14 cellular contexts compared by ENCODE assay signal in the genomic region with DNA sequence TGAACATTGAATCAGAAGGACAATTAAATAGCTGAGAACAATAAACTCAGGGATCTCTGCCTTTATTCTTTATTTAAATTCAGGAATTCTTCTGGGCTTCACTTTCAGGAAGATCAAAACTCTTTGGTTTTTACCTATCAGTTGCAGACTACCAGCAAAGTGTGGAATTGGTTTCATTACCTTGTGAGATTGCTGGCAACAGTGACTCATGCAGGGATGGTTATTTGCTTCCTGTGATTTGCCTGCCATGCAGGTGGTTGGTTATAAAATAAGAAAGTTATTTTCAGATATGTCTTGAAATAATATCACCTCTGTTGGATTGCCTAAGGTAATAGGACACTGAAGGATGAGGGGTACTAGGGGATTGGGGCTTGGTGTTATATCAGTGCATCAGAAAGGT.
DNase-seq lines count a peak whose midpoint lies in the region; ATAC-seq and TF ChIP-seq lines count a peak whose summit lies in the region.
"Had no signal": no experiment of that assay in that cellular context is flagged by ENCODE, and none has a peak within 500 bp of the region (broad histone marks: within the 10 kb centered on the region; RNA-seq: fewer than 3 reads in every experiment).

No MANE protein-coding gene starts in this region.

- H3K36me3 ChIP-seq in left lung = no peaks in the 10 kb centered on the region
- H3K36me3 ChIP-seq: BLaER1 had no signal

- no peak for ATAC-seq in left lung
- ATAC-seq: A549 had no signal

- DNase-seq in DMS53 (lab: John Stamatoyannopoulos, UW) = peak; percentile 27
- no peak for DNase-seq in DMS53 treated with DMSO at 0.1 percent for 48 hours (lab: John Stamatoyannopoulos, UW; ENCODE audit: unreplicated experiment)
- peak; percentile 30 for DNase-seq in NCI-H226
- peak; percentile 51 for DNase-seq in epithelial cell of esophagus (ENCODE audit: low read depth)
- peak; percentile 3 for DNase-seq in kidney glomerular epithelial cell (lab: John Stamatoyannopoulos, UW)
- DNase-seq in activated CD4-positive, alpha-beta T cell treated with anti-CD3 and anti-CD28 coated beads, Interleukin-2, amount 50 U/mL, for 48 hours = no peak
- no peak for DNase-seq in left lung
- DNase-seq in Ammon's horn (ENCODE audit: low spot score) = no peak
- DNase-seq: AML-193; CD4-positive, alpha-beta memory T cell; GF-D8 had no signal

- no peaks in the 10 kb centered on the region for H3K4me1 ChIP-seq in left lung
- H3K4me1 ChIP-seq: A549, BLaER1 had no signal

- H3K4me3 ChIP-seq in epithelial cell of esophagus (ENCODE audit: low read length) (no peak overlapping the region), left lung (no peak overlapping the region)
- H3K4me3 ChIP-seq: A549, BLaER1 had no signal

- H3K9me3 ChIP-seq in left lung = peaks cover 0 to 23% of the 10 kb centered on the region in 2 donors
- H3K9me3 ChIP-seq: A549 had no signal

- intact Hi-C loops in left lung (cut with DNase I) = no loop called here

- H3K27ac ChIP-seq in left lung = no peak overlapping the region
- H3K27ac ChIP-seq: 22Rv1, A549, BLaER1 had no signal

- no peak for TF ChIP-seq CTCF in epithelial cell of esophagus (IDR thresholded peaks at IDR 0.05; ENCODE audit: insufficient read depth, low read depth, low read length, missing control alignments)
- no peak for TF ChIP-seq CTCF in left lung (IDR thresholded peaks at IDR 0.05)

- H3K27me3 ChIP-seq in left lung = no peaks in the 10 kb centered on the region
- H3K27me3 ChIP-seq: BLaER1 had no signal

Comparison
In these comparisons a context has a peak if more than half of its experiments do, and no peak if none do; other contexts are left out.
1. DNase-seq: peak in DMS53 (single experiment), NCI-H226 (single experiment), epithelial cell of esophagus (single experiment) and kidney glomerular epithelial cell (single experiment); none in DMS53 treated with DMSO at 0.1 percent for 48 hours (single experiment), activated CD4-positive, alpha-beta T cell treated with anti-CD3 and anti-CD28 coated beads, Interleukin-2, amount 50 U/mL, for 48 hours (0 of 2), left lung (0 of 2) and Ammon's horn (single experiment).